In genomic region chr22:46013460-46014416, GRCh38 we compare ENCODE assay signal across 8 cellular contexts. TPM values are rescaled to one million over a fixed set of nuclear protein-coding genes. Genes with fewer than 3 reads are reported as not detected.
DNase-seq lines count a peak whose midpoint lies in the region; ATAC-seq and FAIRE-seq lines count a peak whose summit lies in the region.

No MANE protein-coding gene starts in this region.

- H3K4me3 ChIP-seq in mesendoderm (ENCODE audit: low read length) = peak overlapping the region; percentile 70

- peak overlapping the region; percentile 90 for H3K27ac ChIP-seq in mesendoderm (ENCODE audit: low read depth, low read length)

- H2BK5ac ChIP-seq in mesendoderm (ENCODE audit: low read length) = peak overlapping the region; percentile 89

- peak; percentile 66 for ATAC-seq in HG03521 (IDR thresholded peaks at IDR 0.05; ENCODE audit: unreplicated experiment)
- ATAC-seq in effector memory CD8-positive, alpha-beta T cell (replicated peaks) = peak; percentile 87

- H2AK5ac ChIP-seq in mesendoderm (ENCODE audit: low read length) = no peak overlapping the region

- H2BK15ac ChIP-seq in mesendoderm (replicated peaks; ENCODE audit: low read depth) = no peak overlapping the region

- H3K23ac ChIP-seq in mesendoderm (ENCODE audit: low read length) = peak overlapping the region; percentile 100

- H3K4me2 ChIP-seq in mesendoderm (ENCODE audit: low read length) = peak overlapping the region; percentile 92

- peak overlapping the region; percentile 93 for H3K9ac ChIP-seq in mesendoderm (ENCODE audit: low read length)

- H3K36me3 ChIP-seq in mesendoderm (ENCODE audit: control insufficient read depth, insufficient read depth, low read length) = no peaks in the 10 kb centered on the region

- peak; percentile 90 for FAIRE-seq in GM19239 (lab: Jason Lieb, UNC)

- no peaks in the 10 kb centered on the region for H3K79me1 ChIP-seq in mesendoderm (ENCODE audit: low read length)

- peak overlapping the region; percentile 71 for H3K18ac ChIP-seq in mesendoderm (ENCODE audit: low read length)

- H3K9me3 Mint-ChIP-seq in effector memory CD8-positive, alpha-beta T cell = no peaks in the 10 kb centered on the region

- H3K27me3 Mint-ChIP-seq in effector memory CD8-positive, alpha-beta T cell = no peaks in the 10 kb centered on the region

- H3K79me2 ChIP-seq in mesendoderm (ENCODE audit: control insufficient read depth, insufficient read depth, low read length) = no peaks in the 10 kb centered on the region

- H3K4ac ChIP-seq in mesendoderm (ENCODE audit: low read depth, low read length) = peak overlapping the region; percentile 41

- no peaks in the 10 kb centered on the region for H3K27me3 ChIP-seq in mesendoderm (ENCODE audit: insufficient read depth, low read length, poor library complexity)

- peak in 10 of 14 donors; percentile 40 to 95 (median 80) for DNase-seq in C1 segment of cervical spinal cord (lab: John Stamatoyannopoulos, UW)
- DNase-seq in GM19239 (ENCODE audit: insufficient read length, low spot score) = peak; percentile 89
- peak; percentile 87 to 95 for DNase-seq in NOMO-1 (lab: John Stamatoyannopoulos, UW; ENCODE audit: unreplicated experiment in 2 of 2)
- peak; percentile 74 to 82 (median 79) for DNase-seq in activated CD8-positive, alpha-beta memory T cell treated with anti-CD3 and anti-CD28 coated beads for 48 hours (ENCODE audit: low read depth in 2 of 3, low spot score in 2 of 3)
- peak; percentile 69 to 71 (median 69) for DNase-seq in effector memory CD8-positive, alpha-beta T cell
- peak; percentile 94 for DNase-seq in mesendoderm
- peak; percentile 81 for DNase-seq in stimulated activated CD8-positive, alpha-beta memory T cell treated with anti-CD3 and anti-CD28 coated beads, Interleukin-12 subunit alpha, Interleukin-12 subunit beta, amount 100 ng/mL, for 24 hours (ENCODE audit: extremely low read depth)

- H3K27ac Mint-ChIP-seq in effector memory CD8-positive, alpha-beta T cell = peak overlapping the region; percentile 92 to 95

- peaks cover 10% of the 10 kb centered on the region for H3K36me3 Mint-ChIP-seq in effector memory CD8-positive, alpha-beta T cell (ENCODE audit: insufficient read depth)

- WGBS in mesendoderm (ENCODE audit: extremely low coverage, insufficient coverage, low lambda C conversion rate) = no CpG with 5 or more reads among the region's 56 CpGs

- H4K5ac ChIP-seq in mesendoderm (ENCODE audit: low read length) = no peak overlapping the region

- peaks cover 2% of the 10 kb centered on the region for H3K4me1 ChIP-seq in mesendoderm (ENCODE audit: control insufficient read depth, low read depth, low read length)

- H2BK120ac ChIP-seq in mesendoderm (ENCODE audit: low read depth, low read length) = no peak overlapping the region

- H3K56ac ChIP-seq in mesendoderm (ENCODE audit: low read length) = peak overlapping the region; percentile 99

- H3K4me3 Mint-ChIP-seq in effector memory CD8-positive, alpha-beta T cell = peak overlapping the region; percentile 84 to 85

- H4K8ac ChIP-seq in mesendoderm (ENCODE audit: low read depth, low read length) = peak overlapping the region; percentile 83

- H3K4me1 Mint-ChIP-seq in effector memory CD8-positive, alpha-beta T cell (ENCODE audit: low read depth in 2 of 2) = peaks cover 8 to 10% of the 10 kb centered on the region in 2 donors

RNA-seq across cellular contexts. Expression of gene WNT7B, which starts 36.8 kb away (rescaled TPM):
- polyA plus RNA-seq in mesendoderm (2013, experiment 1 of 2) = not detected
- 0.03 TPM for polyA plus RNA-seq in mesendoderm (2013, experiment 2 of 2)

Comparison
In these comparisons a context has a peak if more than half of its experiments do, and no peak if none do; other contexts are left out.
1. Peak in every context shown above with its lines: DNase-seq, ATAC-seq, H3K4me3 ChIP-seq and H3K27ac ChIP-seq.